In genomic region chrX:10988653-10989052, GRCh38 we compare ENCODE assay signal across 38 cellular contexts.
"Had no signal": no experiment of that assay in that cellular context is flagged by ENCODE, and none has a peak within 500 bp of the region (broad histone marks: within the 10 kb centered on the region; RNA-seq: fewer than 3 reads in every experiment).

No MANE protein-coding gene starts in this region.

- H3K36me3 Mint-ChIP-seq: activated CD8-positive, alpha-beta memory T cell treated with anti-CD3 and anti-CD28 coated beads, Interleukin-2, amount 10 ng/mL, durations not matched to agents 7 days and 5 days; activated naive CD8-positive, alpha-beta T cell treated with anti-CD3 and anti-CD28 coated beads for 36 hours had no signal

- H3K4me3 ChIP-seq: MG63, Peyer's patch had no signal

- H3K4me1 ChIP-seq: Peyer's patch had no signal

- H3K27me3 Mint-ChIP-seq: activated CD4-positive, alpha-beta memory T cell treated with anti-CD3 and anti-CD28 coated beads, Interleukin-2, amount 10 ng/mL, durations not matched to agents 7 days and 5 days; activated CD8-positive, alpha-beta memory T cell treated with anti-CD3 and anti-CD28 coated beads, Interleukin-2, amount 10 ng/mL, durations not matched to agents 7 days and 5 days; activated naive CD8-positive, alpha-beta T cell treated with anti-CD3 and anti-CD28 coated beads for 36 hours; activated T-helper 17 cell treated with anti-CD3 and anti-CD28 coated beads, Interleukin-2, amount 50 U/mL, for 72 hours had no signal

- H3K9me3 ChIP-seq: MG63, Peyer's patch had no signal

- H3K4me3 Mint-ChIP-seq: activated CD4-positive, alpha-beta memory T cell treated with anti-CD3 and anti-CD28 coated beads, Interleukin-2, amount 10 ng/mL, durations not matched to agents 7 days and 5 days; activated CD8-positive, alpha-beta memory T cell treated with anti-CD3 and anti-CD28 coated beads, Interleukin-2, amount 10 ng/mL, durations not matched to agents 7 days and 5 days; activated naive CD8-positive, alpha-beta T cell treated with anti-CD3 and anti-CD28 coated beads for 36 hours; activated T-cell treated with anti-CD3 and anti-CD28 coated beads, Interleukin-2, amount 50 U/mL, for 72 hours; activated T-helper 17 cell treated with anti-CD3 and anti-CD28 coated beads, Interleukin-2, amount 50 U/mL, for 72 hours had no signal

- H3K27ac ChIP-seq: Peyer's patch, WERI-Rb-1 had no signal

- H3K27ac Mint-ChIP-seq: activated CD4-positive, alpha-beta memory T cell treated with anti-CD3 and anti-CD28 coated beads, Interleukin-2, amount 10 ng/mL, durations not matched to agents 7 days and 5 days; activated CD8-positive, alpha-beta memory T cell treated with anti-CD3 and anti-CD28 coated beads, Interleukin-2, amount 10 ng/mL, durations not matched to agents 7 days and 5 days; activated naive CD8-positive, alpha-beta T cell treated with anti-CD3 and anti-CD28 coated beads for 36 hours; activated T-cell treated with anti-CD3 and anti-CD28 coated beads, Interleukin-2, amount 50 U/mL, for 72 hours; activated T-helper 17 cell treated with anti-CD3 and anti-CD28 coated beads, Interleukin-2, amount 50 U/mL, for 72 hours had no signal

- DNase-seq: activated CD4-positive, alpha-beta memory T cell treated with anti-CD3 and anti-CD28 coated beads, Interleukin-2, amount 10 ng/mL, durations not matched to agents 7 days and 5 days; activated CD4-positive, alpha-beta T cell treated with anti-CD3 and anti-CD28 coated beads for 1 hour; activated CD4-positive, alpha-beta T cell treated with anti-CD3 and anti-CD28 coated beads for 48 hours; activated CD4-positive, CD25-positive, alpha-beta regulatory T cell; activated CD8-positive, alpha-beta memory T cell treated with anti-CD3 and anti-CD28 coated beads for 24 hours; activated CD8-positive, alpha-beta memory T cell treated with anti-CD3 and anti-CD28 coated beads, Interleukin-2, amount 10 ng/mL, durations not matched to agents 7 days and 5 days; activated CD8-positive, alpha-beta memory T cell treated with anti-CD3 and anti-CD28 coated beads, Interleukin-2, amount 50 U/mL, for 48 hours; activated effector memory CD4-positive, alpha-beta T cell treated with anti-CD3 and anti-CD28 coated beads, Interleukin-2, amount 50 U/mL, for 16 hours; activated naive CD4-positive, alpha-beta T cell; activated naive CD4-positive, alpha-beta T cell treated with anti-CD3 and anti-CD28 coated beads, Interleukin-2, amount 50 U/mL, for 16 hours; activated naive CD8-positive, alpha-beta T cell treated with anti-CD3 and anti-CD28 coated beads for 36 hours; activated T-cell treated with anti-CD3 and anti-CD28 coated beads, Interleukin-2, amount 50 U/mL, for 1 hour; activated T-cell treated with anti-CD3 and anti-CD28 coated beads, Interleukin-2, amount 50 U/mL, for 72 hours; amniotic stem cell; aorta; central memory CD4-positive, alpha-beta T cell; Kasumi-1; KG1; MG63; NCI-H1048; NCI-H1105 treated with DMSO at 0.1 percent for 48 hours; NCI-H1436; NCI-H1694 treated with DMSO at 0.1 percent for 48 hours; NCI-H2029; NCI-H510A; NCI-H526; NCI-H748 treated with DMSO at 0.1 percent for 48 hours; NK-92 treated with Interleukin-12 subunit alpha and Interleukin-12 subunit beta, amount 100 ng/mL, for 24 hours; PC-3; Peyer's patch; RPMI8226; SHP77 treated with DMSO at 0.1 percent for 48 hours; SW 1271; T-helper 1 cell; T-helper 2 cell; T-helper 9 cell; WERI-Rb-1 had no signal

- H3K9me3 Mint-ChIP-seq: activated naive CD8-positive, alpha-beta T cell treated with anti-CD3 and anti-CD28 coated beads for 36 hours had no signal

- H3K36me3 ChIP-seq: MG63, Peyer's patch, WERI-Rb-1 had no signal

- H3K4me1 Mint-ChIP-seq: activated CD4-positive, alpha-beta memory T cell treated with anti-CD3 and anti-CD28 coated beads, Interleukin-2, amount 10 ng/mL, durations not matched to agents 7 days and 5 days; activated CD8-positive, alpha-beta memory T cell treated with anti-CD3 and anti-CD28 coated beads, Interleukin-2, amount 10 ng/mL, durations not matched to agents 7 days and 5 days; activated naive CD8-positive, alpha-beta T cell treated with anti-CD3 and anti-CD28 coated beads for 36 hours; activated T-helper 17 cell treated with anti-CD3 and anti-CD28 coated beads, Interleukin-2, amount 50 U/mL, for 72 hours had no signal

- H3K27me3 ChIP-seq: MG63, Peyer's patch had no signal
